ENCODE assay signal across 1 cellular context in genomic region chr10:3133948-3134347, GRCh38.
TF ChIP-seq lines count a peak whose summit lies in the region.

No MANE protein-coding gene starts in this region.

TF ChIP-seq in HepG2, 621 proteins besides CTCF, POLR2A, EP300 and RAD21 (continued from another document):
- TF ChIP-seq ZNF350 (CRISPR knock-in tag; IDR thresholded peaks at IDR 0.05; ENCODE audit: borderline replicate concordance, low read depth) = no peak
- TF ChIP-seq MED8 (CRISPR knock-in tag; IDR thresholded peaks at IDR 0.05; ENCODE audit: insufficient replicate concordance) = no peak
